ENCODE assay signal across 8 cellular contexts in the genomic region with DNA sequence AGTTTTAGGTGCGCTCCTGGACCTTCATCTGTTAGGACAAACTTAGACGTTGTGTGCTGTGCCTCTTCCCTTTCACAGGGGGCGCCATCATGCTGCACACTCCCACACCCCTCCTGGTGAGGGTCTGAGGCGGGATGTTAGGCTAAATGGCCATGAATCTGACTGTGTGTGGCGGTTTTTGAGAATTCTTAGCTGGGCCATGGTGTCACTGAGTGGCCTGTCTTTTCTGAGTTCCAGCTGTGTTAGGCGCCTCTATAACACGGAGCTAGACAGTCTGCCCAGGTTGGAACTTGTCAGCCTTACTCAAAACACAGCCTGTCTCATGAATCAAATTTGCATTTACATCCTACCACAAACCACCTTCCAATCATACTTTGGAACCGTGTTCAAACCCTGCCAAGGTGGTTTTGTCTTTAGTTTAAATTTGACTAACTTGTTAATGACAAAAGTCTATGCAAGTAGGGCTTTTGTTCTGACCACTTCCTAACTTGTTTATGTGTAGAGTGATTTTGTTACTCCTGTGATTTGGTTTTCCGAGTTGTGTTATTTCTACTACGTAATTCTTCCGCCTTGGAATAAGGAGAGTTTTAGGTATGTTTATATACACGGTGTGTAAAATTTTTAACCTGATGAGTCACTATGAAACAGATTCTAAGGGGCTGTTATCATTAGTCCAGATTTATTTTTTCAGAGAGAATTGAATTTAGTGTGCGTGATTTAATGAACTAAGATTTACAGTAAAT. TPM values are rescaled to one million over a fixed set of nuclear protein-coding genes. Genes with fewer than 3 reads are reported as not detected.
DNase-seq lines count a peak whose midpoint lies in the region; ATAC-seq and TF ChIP-seq lines count a peak whose summit lies in the region.

No MANE protein-coding gene starts in this region.

- no peaks in the 10 kb centered on the region for H3K9me3 Mint-ChIP-seq in Calu3 (ENCODE audit: low read depth, unreplicated experiment)

- H3K79me2 ChIP-seq in smooth muscle cell (ENCODE audit: low read depth), result peaks cover 43% of the 10 kb centered on the region

- H3K4me2 ChIP-seq in smooth muscle cell, result peak overlapping the region; percentile 52

- peak; percentile 70 for TF ChIP-seq CTCF in Calu3 (IDR thresholded peaks at IDR 0.05; ENCODE audit: unreplicated experiment)
- peak; percentile 54 for TF ChIP-seq CTCF in smooth muscle cell (IDR thresholded peaks at IDR 0.05; ENCODE audit: borderline replicate concordance, insufficient read depth, poor library complexity, severe bottlenecking)

- H3K9ac ChIP-seq in smooth muscle cell (ENCODE audit: low read depth), result no peak overlapping the region

- no TSS peak for BruUV-seq in Calu3 (replicated peaks; lab: Mats Ljungman, UMichigan)

- no peaks in the 10 kb centered on the region for H3K27me3 ChIP-seq in smooth muscle cell (ENCODE audit: low read depth)

- H3K4me1 Mint-ChIP-seq in Calu3 (ENCODE audit: low read depth, unreplicated experiment), result peaks cover 58% of the 10 kb centered on the region

- no peaks in the 10 kb centered on the region for H3K9me3 ChIP-seq in smooth muscle cell (replicated peaks; ENCODE audit: low read depth)

- H3F3A ChIP-seq in smooth muscle cell (ENCODE audit: low read depth), result peaks cover 10% of the 10 kb centered on the region

- H3K36me3 ChIP-seq in smooth muscle cell (ENCODE audit: low read depth), result no peaks in the 10 kb centered on the region

- CTCF ChIA-PET in Calu3 (lab: Charles Lee), result interaction anchor here (0.6 to 2.0 kb wide), 2 partner anchors 10 to 52 kb away, joined by 3 to 12 read pairs; no protein-coding TSS in a partner anchor

- intact Hi-C loops in Calu3 (cut with micrococcal nuclease; ENCODE audit: unreplicated experiment), result no loop called here

- 39% methylated on average over 13 of the region's 13 CpGs for WGBS in smooth muscle cell (ENCODE audit: low lambda C conversion rate)

- peak; percentile 41 for DNase-seq in Calu3
- DNase-seq in activated CD4-positive, CD25-positive, alpha-beta regulatory T cell treated with anti-CD3 and anti-CD28 coated beads, Interleukin-2, amount 50 U/mL, for 72 hours, result peak; percentile 41
- DNase-seq in epithelial cell of prostate (ENCODE audit: low read depth, low spot score), result peak; percentile 59
- no peak for DNase-seq in smooth muscle cell (lab: John Stamatoyannopoulos, UW; ENCODE audit: unreplicated experiment)
- DNase-seq in COLO668 (lab: John Stamatoyannopoulos, UW; ENCODE audit: unreplicated experiment), result no peak
- no peak for DNase-seq in SKM-1 treated with dmso at 0.1 percent for 144 hours (lab: John Stamatoyannopoulos, UW; ENCODE audit: unreplicated experiment)

- ATAC-seq in GM19438 (IDR thresholded peaks at IDR 0.05; ENCODE audit: low read depth, unreplicated experiment) (peak; percentile 83), HG03432 (IDR thresholded peaks at IDR 0.05; ENCODE audit: unreplicated experiment) (peak; percentile 95)

- no peak overlapping the region for H3K4me3 ChIP-seq in smooth muscle cell

- no peak overlapping the region for H2AFZ ChIP-seq in smooth muscle cell (ENCODE audit: low read depth)

- H3K36me3 Mint-ChIP-seq in Calu3 (ENCODE audit: insufficient read depth, unreplicated experiment), result peaks cover 12% of the 10 kb centered on the region

- H3K27ac ChIP-seq in epithelial cell of prostate, result peak overlapping the region; percentile 71
- peak overlapping the region; percentile 58 for H3K27ac ChIP-seq in smooth muscle cell (ENCODE audit: low read depth)

- H3K4me1 ChIP-seq in smooth muscle cell (ENCODE audit: low read depth), result peaks cover 31% of the 10 kb centered on the region

- H4K20me1 ChIP-seq in smooth muscle cell (ENCODE audit: low read depth), result peaks cover 90% of the 10 kb centered on the region

- H3K4me3 Mint-ChIP-seq in Calu3 (ENCODE audit: low read depth, unreplicated experiment), result peak overlapping the region; percentile 52

- peak overlapping the region; percentile 82 for H3K27ac Mint-ChIP-seq in Calu3 (ENCODE audit: unreplicated experiment)

- H3K27me3 Mint-ChIP-seq in Calu3 (ENCODE audit: unreplicated experiment), result no peaks in the 10 kb centered on the region

RNA-seq across cellular contexts. Expression of a gene that starts 19.6 kb away (rescaled TPM):
- 16.3 and 17.3 TPM in 2 replicates for total RNA-seq in Calu3 (2022)
- total RNA-seq in smooth muscle cell, result 4.0 and 6.0 TPM in 2 replicates
- polyA plus RNA-seq in smooth muscle cell, result 1.9 and 2.8 TPM in 2 replicates

RNA-seq across cellular contexts. Expression of a gene that starts 35.7 kb away (rescaled TPM):
- total RNA-seq in Calu3 (2022), result 0.34 TPM in 1 of 2 replicates, not detected in the other
- 4.1 and 12.2 TPM in 2 replicates for total RNA-seq in smooth muscle cell
- 32.4 and 36.8 TPM in 2 replicates for polyA plus RNA-seq in smooth muscle cell

Comparison
In these comparisons a context has a peak if more than half of its experiments do, and no peak if none do; other contexts are left out.
1. DNase-seq: peak in Calu3 (single experiment), activated CD4-positive, CD25-positive, alpha-beta regulatory T cell treated with anti-CD3 and anti-CD28 coated beads, Interleukin-2, amount 50 U/mL, for 72 hours (single experiment) and epithelial cell of prostate (single experiment); none in smooth muscle cell (single experiment), COLO668 (single experiment) and SKM-1 treated with dmso at 0.1 percent for 144 hours (single experiment).